In genomic region chr19:2426661-2427322, GRCh38 we compare ENCODE assay signal across 8 cellular contexts. TPM values are rescaled to one million over a fixed set of nuclear protein-coding genes. Genes with fewer than 3 reads are reported as not detected.
A peak's percentile ranks its signal among the peaks of the same experiment; 100 is the strongest.
DNase-seq lines count a peak whose midpoint lies in the region; ATAC-seq and TF ChIP-seq lines count a peak whose summit lies in the region.

No MANE protein-coding gene starts in this region.

- H3K4me3 ChIP-seq in epithelial cell of esophagus (ENCODE audit: low read length) (peak overlapping the region; percentile 81), thymus (ENCODE audit: low read length) (peak overlapping the region; percentile 88)

- TF ChIP-seq CTCF in epithelial cell of esophagus (IDR thresholded peaks at IDR 0.05; ENCODE audit: insufficient read depth, low read depth, low read length, missing control alignments) = no peak

- peaks cover 36% of the 10 kb centered on the region for H3K4me1 ChIP-seq in thymus (ENCODE audit: control insufficient read depth, insufficient read depth, low read length)

- H3K36me3 ChIP-seq in thymus (ENCODE audit: control insufficient read depth, insufficient read depth) = peaks cover 42% of the 10 kb centered on the region

- no peaks in the 10 kb centered on the region for H3K9me3 ChIP-seq in thymus (ENCODE audit: control insufficient read depth)

- peak overlapping the region; percentile 64 for H3K27ac ChIP-seq in thymus (ENCODE audit: low read depth)

- WGBS in thymus = 4% methylated on average over 53 of the region's 53 CpGs

- DNase-seq in DMS114 treated with DMSO at 0.1 percent for 48 hours (lab: John Stamatoyannopoulos, UW; ENCODE audit: unreplicated experiment) (peak; percentile 15), LHCN-M2 (ENCODE audit: low read depth) (peak; percentile 45), epithelial cell of esophagus (ENCODE audit: low read depth) (peak; percentile 35), myocyte (ENCODE audit: low read depth) (peak; percentile 58), NCI-H1105 treated with DMSO at 0.1 percent for 48 hours (lab: John Stamatoyannopoulos, UW) (no peak)
- DNase-seq in activated CD4-positive, alpha-beta T cell treated with anti-CD3 and anti-CD28 coated beads, Interleukin-2, amount 50 U/mL, for 24 hours (ENCODE audit: low read depth in 1 of 2, low spot score in 1 of 2) = peak; percentile 25 to 35

- no peaks in the 10 kb centered on the region for H3K27me3 ChIP-seq in thymus (ENCODE audit: control insufficient read depth, insufficient read depth)

- peak; percentile 8 for ATAC-seq in GM21528 (IDR thresholded peaks at IDR 0.05; ENCODE audit: low FRiP score, unreplicated experiment)

RNA-seq across cellular contexts. Expression of gene TIMM13, which starts 0.6 kb away (rescaled TPM):
- total RNA-seq in LHCN-M2 (2014; rRNA removed) (47.1 and 52.9 TPM in 2 replicates), myocyte (69.4 and 73.7 TPM in 2 replicates)
- polyA plus RNA-seq in LHCN-M2 (2012) = 103 TPM
- 121 TPM for polyA plus RNA-seq in myocyte (2012)
- polyA plus RNA-seq in thymus = 56.1 TPM

RNA-seq across cellular contexts. Expression of gene LMNB2, which starts 30.0 kb away (rescaled TPM):
- total RNA-seq in LHCN-M2 (2014; rRNA removed) (261 TPM in 2 replicates), myocyte (30.7 and 34.3 TPM in 2 replicates)
- polyA plus RNA-seq in LHCN-M2 (2012) = 93.5 TPM
- polyA plus RNA-seq in myocyte (2012) = 20.6 TPM
- 13.8 TPM for polyA plus RNA-seq in thymus

RNA-seq across cellular contexts. Expression of gene GADD45B, which starts 49.1 kb away (rescaled TPM):
- total RNA-seq in LHCN-M2 (2014; rRNA removed) (42.6 and 49.8 TPM in 2 replicates), myocyte (8.6 and 16.9 TPM in 2 replicates)
- polyA plus RNA-seq in LHCN-M2 (2012) = 134 TPM
- polyA plus RNA-seq in myocyte (2012) = 144 TPM
- 161 TPM for polyA plus RNA-seq in thymus
